9 cellular contexts compared by ENCODE assay signal in genomic region chr13:99970761-99971575, GRCh38. TPM values are rescaled to one million over a fixed set of nuclear protein-coding genes. Genes with fewer than 3 reads are reported as not detected.
DNase-seq lines count a peak whose midpoint lies in the region; ATAC-seq and TF ChIP-seq lines count a peak whose summit lies in the region.
"Had no signal": no experiment of that assay in that cellular context is flagged by ENCODE, and none has a peak within 500 bp of the region (broad histone marks: within the 10 kb centered on the region; RNA-seq: fewer than 3 reads in every experiment).

No MANE protein-coding gene starts in this region.

- H2AK5ac ChIP-seq in mesendoderm (ENCODE audit: low read length) = no peak overlapping the region

- H3K4me1 ChIP-seq in mesendoderm (ENCODE audit: control insufficient read depth, low read depth, low read length) = peaks cover 10% of the 10 kb centered on the region

- peak overlapping the region; percentile 96 for H3K18ac ChIP-seq in mesendoderm (ENCODE audit: low read length)

- H4K5ac ChIP-seq in mesendoderm (ENCODE audit: low read length) = no peak overlapping the region

- H2BK15ac ChIP-seq in mesendoderm (replicated peaks; ENCODE audit: low read depth) = no peak overlapping the region

- H3K27me3 ChIP-seq in H7 (ENCODE audit: control insufficient read depth, insufficient read depth, low read length) = peaks cover 42% of the 10 kb centered on the region
- no peaks in the 10 kb centered on the region for H3K27me3 ChIP-seq in mesendoderm (ENCODE audit: insufficient read depth, low read length, poor library complexity)

- H3K23ac ChIP-seq in mesendoderm (ENCODE audit: low read length) = peak overlapping the region; percentile 94

- peaks cover 2% of the 10 kb centered on the region for H3K36me3 Mint-ChIP-seq in activated T-cell treated with anti-CD3 and anti-CD28 coated beads, Interleukin-2, amount 50 U/mL, for 4 hours (ENCODE audit: insufficient read depth)

- peak overlapping the region; percentile 95 for H3K27ac ChIP-seq in mesendoderm (ENCODE audit: low read depth, low read length)

- peak; percentile 15 to 23 for ATAC-seq in activated T-cell treated with anti-CD3 and anti-CD28 coated beads, Interleukin-2, amount 50 U/mL, for 4 hours
- no peak for ATAC-seq in HG03159 (IDR thresholded peaks at IDR 0.05; ENCODE audit: unreplicated experiment)
- no peak for ATAC-seq in GM21723 (IDR thresholded peaks at IDR 0.05; ENCODE audit: unreplicated experiment)
- ATAC-seq in GM18861 (IDR thresholded peaks at IDR 0.05; ENCODE audit: unreplicated experiment) = no peak
- ATAC-seq: GM12878 had no signal

- H3K9me3 Mint-ChIP-seq in activated T-cell treated with anti-CD3 and anti-CD28 coated beads, Interleukin-2, amount 50 U/mL, for 4 hours = peaks cover 16% of the 10 kb centered on the region

- DNase-seq in AG09309 (ENCODE audit: low read depth) (no peak), H7 (peak; percentile 94), mesendoderm (peak; percentile 76)
- no peak for DNase-seq in activated T-cell treated with anti-CD3 and anti-CD28 coated beads, Interleukin-2, amount 50 U/mL, for 4 hours
- DNase-seq in activated CD4-positive, alpha-beta T cell treated with anti-CD3 and anti-CD28 coated beads for 48 hours = no peak

- H2BK120ac ChIP-seq in mesendoderm (ENCODE audit: low read depth, low read length) = peak overlapping the region; percentile 28

- H3K4me3 ChIP-seq in AG09309 (ENCODE audit: control insufficient read depth, low read depth, low read length) (peak overlapping the region; percentile 21), H7 (ENCODE audit: insufficient read depth, low read depth, low read length) (peak overlapping the region; percentile 96), mesendoderm (ENCODE audit: low read length) (peak overlapping the region; percentile 71)
- H3K4me3 ChIP-seq: GM12878 had no signal

- WGBS in mesendoderm (ENCODE audit: extremely low coverage, insufficient coverage, low lambda C conversion rate) = no CpG with 5 or more reads among the region's 100 CpGs

- no peak for TF ChIP-seq CTCF in AG09309 (IDR thresholded peaks at IDR 0.05; ENCODE audit: control insufficient read depth, insufficient read depth, low read depth, low read length, missing control alignments)

- H3K27me3 Mint-ChIP-seq in activated T-cell treated with anti-CD3 and anti-CD28 coated beads, Interleukin-2, amount 50 U/mL, for 4 hours (ENCODE audit: low read depth) = peaks cover 74% of the 10 kb centered on the region

- H3K79me2 ChIP-seq in mesendoderm (ENCODE audit: control insufficient read depth, insufficient read depth, low read length) = peaks cover 38% of the 10 kb centered on the region

- H3K4me1 Mint-ChIP-seq in activated T-cell treated with anti-CD3 and anti-CD28 coated beads, Interleukin-2, amount 50 U/mL, for 4 hours (ENCODE audit: low read depth) = peaks cover 18% of the 10 kb centered on the region

- peaks cover 4% of the 10 kb centered on the region for H3K79me1 ChIP-seq in mesendoderm (ENCODE audit: low read length)

- H3K4ac ChIP-seq in mesendoderm (ENCODE audit: low read depth, low read length) = peak overlapping the region; percentile 99

- peak overlapping the region; percentile 88 for H3K9ac ChIP-seq in mesendoderm (ENCODE audit: low read length)

- H3K4me3 Mint-ChIP-seq in activated T-cell treated with anti-CD3 and anti-CD28 coated beads, Interleukin-2, amount 50 U/mL, for 4 hours = no peak overlapping the region

- H3K4me2 ChIP-seq in mesendoderm (ENCODE audit: low read length) = peak overlapping the region; percentile 85

- peak overlapping the region; percentile 87 for H2BK5ac ChIP-seq in mesendoderm (ENCODE audit: low read length)

- peak overlapping the region; percentile 78 for H4K8ac ChIP-seq in mesendoderm (ENCODE audit: low read depth, low read length)

- H3K56ac ChIP-seq in mesendoderm (ENCODE audit: low read length) = peak overlapping the region; percentile 98

- peaks cover 2% of the 10 kb centered on the region for H3K36me3 ChIP-seq in H7 (replicated peaks; ENCODE audit: control insufficient read depth, insufficient read depth, low read length)
- no peaks in the 10 kb centered on the region for H3K36me3 ChIP-seq in mesendoderm (ENCODE audit: control insufficient read depth, insufficient read depth, low read length)

RNA-seq across cellular contexts. Expression of gene ZIC5, which starts 0.6 kb away (rescaled TPM):
- total RNA-seq in H7 (2014; rRNA removed; shearing (Covaris generic)) = 45.9 and 51.4 TPM in 2 replicates
- not detected for total RNA-seq in activated T-cell treated with anti-CD3 and anti-CD28 coated beads, Interleukin-2, amount 50 U/mL, for 4 hours
- 10.9 TPM for polyA plus RNA-seq in mesendoderm (2013, experiment 1 of 2)
- polyA plus RNA-seq in mesendoderm (2013, experiment 2 of 2) = 11.0 TPM
- total RNA-seq: GM12878 had no signal
- polyA plus RNA-seq: GM12878 had no signal

RNA-seq across cellular contexts. Expression of gene ZIC2, which starts 10.6 kb away (rescaled TPM):
- total RNA-seq in H7 (2014; rRNA removed; shearing (Covaris generic)) = 93.0 and 96.6 TPM in 2 replicates
- under 1 TPM in 2 of 3 donors, not detected in 1; 0.13 to 0.21 TPM for total RNA-seq in activated T-cell treated with anti-CD3 and anti-CD28 coated beads, Interleukin-2, amount 50 U/mL, for 4 hours
- polyA plus RNA-seq in mesendoderm (2013, experiment 1 of 2) = 230 TPM
- 222 TPM for polyA plus RNA-seq in mesendoderm (2013, experiment 2 of 2)
- total RNA-seq: GM12878 had no signal

Comparison
In these comparisons a context has a peak if more than half of its experiments do, and no peak if none do; other contexts are left out.
1. DNase-seq: peak in H7 (single experiment) and mesendoderm (single experiment); none in AG09309 (single experiment), activated T-cell treated with anti-CD3 and anti-CD28 coated beads, Interleukin-2, amount 50 U/mL, for 4 hours (single experiment) and activated CD4-positive, alpha-beta T cell treated with anti-CD3 and anti-CD28 coated beads for 48 hours (single experiment).
2. H3K4me3 ChIP-seq: peak in every context shown above with its lines; median percentile 96 in H7; 71 in mesendoderm; 21 in AG09309.
3. ATAC-seq: peak in activated T-cell treated with anti-CD3 and anti-CD28 coated beads, Interleukin-2, amount 50 U/mL, for 4 hours (2 of 2); none in HG03159 (single experiment), GM21723 (single experiment) and GM18861 (single experiment).
4. RNA of gene ZIC5, which starts 0.6 kb away (total RNA-seq): 45.9 to 51.4 TPM in H7; not detected in activated T-cell treated with anti-CD3 and anti-CD28 coated beads, Interleukin-2, amount 50 U/mL, for 4 hours; every median in the first group is over 10 times any median in the second.
5. RNA of gene ZIC2, which starts 10.6 kb away (total RNA-seq): 93.0 to 96.6 TPM in H7; 0.13 to 0.21 TPM in activated T-cell treated with anti-CD3 and anti-CD28 coated beads, Interleukin-2, amount 50 U/mL, for 4 hours; every median in the first group is over 10 times any median in the second.